ENCODE assay signal across 34 cellular contexts in genomic region chr18:23645561-23645960, GRCh38. TPM values are rescaled to one million over a fixed set of nuclear protein-coding genes. Genes with fewer than 3 reads are reported as not detected.
"Had no signal": no experiment of that assay in that cellular context is flagged by ENCODE, and none has a peak within 500 bp of the region (broad histone marks: within the 10 kb centered on the region; RNA-seq: fewer than 3 reads in every experiment).

No MANE protein-coding gene starts in this region.

- H3K36me3 ChIP-seq: neutrophil, ovary, right lobe of liver, sigmoid colon, spleen, suprapubic skin, tibial artery, transverse colon, upper lobe of right lung, uterus had no signal

- H3K9me3 Mint-ChIP-seq: natural killer cell treated with Interleukin-12 subunit alpha and Interleukin-12 subunit beta and Interleukin-15 and Interleukin-18, amount 100 ng/mL, for 72 hours; neural crest cell; stimulated activated naive CD8-positive, alpha-beta T cell treated with anti-CD3 and anti-CD28 coated beads, Interleukin-15, amount 100 ng/mL, for 72 hours; type B pancreatic cell had no signal

- H3K9me3 ChIP-seq: neutrophil, ovary, right lobe of liver, sigmoid colon, suprapubic skin, testis, tibial artery, transverse colon, upper lobe of right lung, uterus had no signal

- H3K36me3 Mint-ChIP-seq: naive thymus-derived CD4-positive, alpha-beta T cell; natural killer cell treated with Interleukin-12 subunit alpha and Interleukin-12 subunit beta and Interleukin-15 and Interleukin-18, amount 100 ng/mL, for 72 hours; type B pancreatic cell had no signal

- H3K27me3 ChIP-seq: ovary, right lobe of liver, sigmoid colon, suprapubic skin, testis, tibial artery, transverse colon, upper lobe of right lung, uterus had no signal

- H2AFZ ChIP-seq: parathyroid adenoma had no signal

- DNase-seq: naive thymus-derived CD4-positive, alpha-beta T cell; nephron progenitor cell; nucleus accumbens; ovary; posterior cingulate gyrus; psoas muscle; right cardiac atrium; right lobe of liver; sigmoid colon; spleen; stimulated activated CD4-positive, alpha-beta T cell treated with anti-CD3 and anti-CD28 coated beads, Interleukin-12 subunit alpha, Interleukin-12 subunit beta, amount 100 ng/mL, for 4 hours; stimulated activated CD4-positive, alpha-beta T cell treated with anti-CD3 and anti-CD28 coated beads, Interleukin-1b, Interleukin-23, amount 100 ng/mL, for 48 hours; stimulated activated CD4-positive, alpha-beta T cell treated with anti-CD3 and anti-CD28 coated beads, Interleukin-4, amount 100 ng/mL, for 1 hour; stimulated activated CD4-positive, alpha-beta T cell treated with anti-CD3 and anti-CD28 coated beads, Interleukin-4, amount 100 ng/mL, for 4 hours; stimulated activated CD8-positive, alpha-beta memory T cell treated with anti-CD3 and anti-CD28 coated beads, Interleukin-4, amount 100 ng/mL, for 48 hours; stimulated activated naive CD4-positive, alpha-beta T cell; stimulated activated naive CD8-positive, alpha-beta T cell treated with anti-CD3 and anti-CD28 coated beads, Interleukin-15, amount 100 ng/mL, for 72 hours; stimulated activated naive CD8-positive, alpha-beta T cell treated with anti-CD3 and anti-CD28 coated beads, Interleukin-15, Interleukin-2, amounts not matched to agents 100 U/mL and 50 U/mL, for 24 hours; substantia nigra; testis; tibial artery; transverse colon; upper lobe of right lung; uterus had no signal

- H3K4me1 ChIP-seq: parathyroid adenoma, psoas muscle, right lobe of liver, sigmoid colon, suprapubic skin, testis, tibial artery, transverse colon, uterus had no signal

- H3K4me2 ChIP-seq: smooth muscle cell had no signal

- H3K4me1 Mint-ChIP-seq: stimulated activated memory B cell treated with anti-CD40 and anti-IgM and Interleukin-4, amounts not matched to agents 10 μg/mL and 1 μg/mL and 100 μg/mL, for 72 hours; stimulated activated naive CD8-positive, alpha-beta T cell treated with anti-CD3 and anti-CD28 coated beads, Interleukin-15, amount 100 ng/mL, for 72 hours had no signal

- H3K27me3 Mint-ChIP-seq: type B pancreatic cell had no signal

- ATAC-seq: naive thymus-derived CD4-positive, alpha-beta T cell; natural killer cell treated with Interleukin-12 subunit alpha and Interleukin-12 subunit beta and Interleukin-15 and Interleukin-18, amount 100 ng/mL, for 72 hours; psoas muscle; right cardiac atrium; right lobe of liver; stimulated activated memory B cell treated with anti-CD40 and anti-IgM and Interleukin-4, amounts not matched to agents 10 μg/mL and 1 μg/mL and 100 μg/mL, for 72 hours; stimulated activated naive CD8-positive, alpha-beta T cell treated with anti-CD3 and anti-CD28 coated beads, Interleukin-15, amount 100 ng/mL, for 72 hours; stimulated activated naive CD8-positive, alpha-beta T cell treated with anti-CD3 and anti-CD28 coated beads, Interleukin-15, Interleukin-2, amounts not matched to agents 100 U/mL and 50 U/mL, for 24 hours; upper lobe of right lung had no signal

- H3K27ac Mint-ChIP-seq: naive thymus-derived CD4-positive, alpha-beta T cell; natural killer cell treated with Interleukin-12 subunit alpha and Interleukin-12 subunit beta and Interleukin-15 and Interleukin-18, amount 100 ng/mL, for 72 hours; nephron progenitor cell; progenitor cell of endocrine pancreas; stimulated activated memory B cell treated with anti-CD40 and anti-IgM and Interleukin-4, amounts not matched to agents 10 μg/mL and 1 μg/mL and 100 μg/mL, for 72 hours; stimulated activated naive CD8-positive, alpha-beta T cell treated with anti-CD3 and anti-CD28 coated beads, Interleukin-15, amount 100 ng/mL, for 72 hours; type B pancreatic cell had no signal

- H3K9ac ChIP-seq: parathyroid adenoma had no signal

- H3K4me3 Mint-ChIP-seq: naive thymus-derived CD4-positive, alpha-beta T cell; natural killer cell treated with Interleukin-12 subunit alpha and Interleukin-12 subunit beta and Interleukin-15 and Interleukin-18, amount 100 ng/mL, for 72 hours; nephron progenitor cell; neural crest cell; stimulated activated memory B cell treated with anti-CD40 and anti-IgM and Interleukin-4, amounts not matched to agents 10 μg/mL and 1 μg/mL and 100 μg/mL, for 72 hours; stimulated activated naive CD8-positive, alpha-beta T cell treated with anti-CD3 and anti-CD28 coated beads, Interleukin-15, amount 100 ng/mL, for 72 hours; type B pancreatic cell had no signal

- H3K27ac ChIP-seq: neutrophil, ovary, parathyroid adenoma, psoas muscle, right lobe of liver, sigmoid colon, skin epidermis, spleen, suprapubic skin, testis, tibial artery, transverse colon, upper lobe of right lung, uterus had no signal

- H3K4me3 ChIP-seq: ovary, psoas muscle, right lobe of liver, sigmoid colon, skin epidermis, smooth muscle cell, spleen, suprapubic skin, testis, tibial artery, transverse colon, upper lobe of right lung, uterus had no signal

- H3K79me2 ChIP-seq: parathyroid adenoma had no signal

RNA-seq across cellular contexts. Expression of gene ANKRD29, which starts 17.1 kb away (rescaled TPM):
- total RNA-seq: natural killer cell treated with Interleukin-12 subunit alpha and Interleukin-12 subunit beta and Interleukin-15 and Interleukin-18, amount 100 ng/mL, for 72 hours had no signal
- polyA plus RNA-seq: smooth muscle cell had no signal

RNA-seq across cellular contexts. Expression of gene LAMA3, which starts 43.7 kb away (rescaled TPM):
- polyA plus RNA-seq: naive thymus-derived CD4-positive, alpha-beta T cell had no signal
